Comparison of ENCODE assay signal across 1 cellular context in genomic region chr2:210997373-210997772, GRCh38.
TF ChIP-seq lines count a peak whose summit lies in the region.

No MANE protein-coding gene starts in this region.

TF ChIP-seq in H1, 55 proteins besides CTCF, POLR2A, EP300 and RAD21 (continued from another document):
- no peak for TF ChIP-seq CHD7 (IDR thresholded peaks at IDR 0.05; ENCODE audit: insufficient replicate concordance, low read length)
- no peak for TF ChIP-seq CREB1 (IDR thresholded peaks at IDR 0.05)
- no peak for TF ChIP-seq CBX5 (IDR thresholded peaks at IDR 0.05; ENCODE audit: low read depth, low read length)
- TF ChIP-seq E2F6 (IDR thresholded peaks at IDR 0.05) = no peak
- no peak for TF ChIP-seq POU5F1 (IDR thresholded peaks at IDR 0.05; ENCODE audit: low read depth, low read length)
- no peak for TF ChIP-seq BRCA1 (IDR thresholded peaks at IDR 0.05; ENCODE audit: low read depth, low read length)
- no peak for TF ChIP-seq TBP (IDR thresholded peaks at IDR 0.05; ENCODE audit: low read depth, low read length)
- no peak for TF ChIP-seq RNF2 (IDR thresholded peaks at IDR 0.05; ENCODE audit: borderline replicate concordance, low read depth, low read length, missing control alignments, poor library complexity, severe bottlenecking)
- no peak for TF ChIP-seq NRF1 (IDR thresholded peaks at IDR 0.05; ENCODE audit: low read depth, low read length)
- TF ChIP-seq HDAC2 (IDR thresholded peaks at IDR 0.05; ENCODE audit: borderline replicate concordance in 1 of 2, low read depth in 2 of 2, low read length in 2 of 2) = no peak
- no peak for TF ChIP-seq USF2 (IDR thresholded peaks at IDR 0.05; ENCODE audit: low read length)
- TF ChIP-seq RXRA (IDR thresholded peaks at IDR 0.05; ENCODE audit: insufficient read depth, low read depth, low read length) = no peak
